ENCODE assay signal across 8 cellular contexts in the genomic region with DNA sequence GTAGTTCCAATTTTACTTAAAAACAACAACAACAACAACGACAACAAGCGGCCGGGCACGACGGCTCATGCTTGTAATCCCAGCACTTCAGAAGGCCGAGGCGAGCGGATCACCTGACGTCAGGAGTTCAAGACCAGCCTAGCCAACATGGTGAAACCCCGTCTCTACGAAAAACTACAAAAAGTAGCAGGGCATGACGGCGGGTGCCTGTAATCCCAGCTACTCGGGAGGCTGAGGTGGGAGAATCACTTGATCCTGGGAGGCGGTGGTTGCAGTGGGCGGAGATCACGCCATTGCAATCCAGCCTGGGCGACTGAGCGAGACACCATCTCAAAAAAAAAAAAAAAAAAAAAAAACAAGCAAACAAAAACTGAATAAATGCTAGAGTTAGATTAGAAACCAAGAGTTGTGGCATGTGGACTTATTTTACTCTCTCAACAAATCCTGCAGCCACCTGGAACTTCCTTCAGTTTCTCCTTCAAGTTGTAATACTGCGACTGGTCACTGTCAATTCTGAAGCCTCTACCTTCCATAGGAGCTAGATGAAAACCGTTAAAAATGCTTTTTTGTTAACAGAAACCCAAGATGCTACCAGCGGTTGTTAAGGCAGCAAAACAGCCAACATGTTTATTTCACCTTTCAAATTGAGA. TPM values are rescaled to one million over a fixed set of nuclear protein-coding genes. Genes with fewer than 3 reads are reported as not detected.
DNase-seq lines count a peak whose midpoint lies in the region; TF ChIP-seq lines count a peak whose summit lies in the region.

No MANE protein-coding gene starts in this region.

- H3K4me3 Mint-ChIP-seq in Caco-2 (ENCODE audit: unreplicated experiment) (peak overlapping the region; percentile 72), chondrocyte (ENCODE audit: unreplicated experiment) (peak overlapping the region; percentile 97)

- H3K9ac ChIP-seq in Karpas-422 (ENCODE audit: low read length), result peak overlapping the region; percentile 78

- H3K27me3 Mint-ChIP-seq in Caco-2 (ENCODE audit: insufficient read depth, unreplicated experiment), result no peaks in the 10 kb centered on the region
- no peaks in the 10 kb centered on the region for H3K27me3 Mint-ChIP-seq in chondrocyte (ENCODE audit: low read depth)

- H3K9me3 ChIP-seq in Caco-2, result no peaks in the 10 kb centered on the region
- H3K9me3 ChIP-seq in Karpas-422 (ENCODE audit: low read length), result no peaks in the 10 kb centered on the region
- no peaks in the 10 kb centered on the region for H3K9me3 ChIP-seq in mononuclear cell (ENCODE audit: low read depth, low read length)

- no peak for DNase-seq in Caco-2
- no peak for DNase-seq in Karpas-422
- no peak for DNase-seq in chondrocyte (ENCODE audit: low spot score)
- DNase-seq in HT-29 (ENCODE audit: low spot score), result no peak
- no peak for DNase-seq in stimulated activated CD4-positive, alpha-beta T cell treated with anti-CD3 and anti-CD28 coated beads, Interleukin-2, amount 100 ng/mL, for 24 hours
- no peak for DNase-seq in NCI-H2029 (lab: John Stamatoyannopoulos, UW)
- no peak for DNase-seq in mesenteric fat pad (ENCODE audit: low spot score)

- no peaks in the 10 kb centered on the region for H3K36me3 ChIP-seq in Caco-2 (ENCODE audit: control insufficient read depth, insufficient read depth, low read length)
- H3K36me3 ChIP-seq in Karpas-422 (ENCODE audit: insufficient read depth, low read length), result peaks cover 29% of the 10 kb centered on the region

- TF ChIP-seq CTCF in Caco-2 (IDR thresholded peaks at IDR 0.05; ENCODE audit: insufficient read depth in 1 of 2, low read depth in 1 of 2, low read length in 1 of 2, severe bottlenecking in 1 of 2, unreplicated experiment in 1 of 2), result no peak
- TF ChIP-seq CTCF in chondrocyte (IDR thresholded peaks at IDR 0.05), result no peak

- intact Hi-C loops in Caco-2 (cut with micrococcal nuclease; ENCODE audit: unreplicated experiment), result no loop called here

- H3K27ac Mint-ChIP-seq in Caco-2 (ENCODE audit: unreplicated experiment) (no peak overlapping the region), chondrocyte (ENCODE audit: unreplicated experiment) (peak overlapping the region; percentile 99)

- H3K27me3 ChIP-seq in Caco-2 (replicated peaks; ENCODE audit: control insufficient read depth, insufficient read depth, low read length), result no peaks in the 10 kb centered on the region
- H3K27me3 ChIP-seq in Karpas-422 (ENCODE audit: low read length), result no peaks in the 10 kb centered on the region
- no peaks in the 10 kb centered on the region for H3K27me3 ChIP-seq in mononuclear cell (ENCODE audit: insufficient read depth, low read length)

- POLR2A ChIA-PET in Caco-2 (lab: Charles Lee), result no interaction called here

- H3K4me3 ChIP-seq in Caco-2 (ENCODE audit: low read depth, low read length) (peak overlapping the region; percentile 58), Karpas-422 (ENCODE audit: low read length) (peak overlapping the region; percentile 85), mononuclear cell (ENCODE audit: low read length) (peak overlapping the region; percentile 91)

- TSS peak; percentile 58 for BruUV-seq in Caco-2 (replicated peaks; lab: Mats Ljungman, UMichigan)

- H3K9me3 Mint-ChIP-seq in Caco-2 (ENCODE audit: unreplicated experiment) (no peaks in the 10 kb centered on the region), chondrocyte (ENCODE audit: low read depth) (no peaks in the 10 kb centered on the region)

- H3K9me2 ChIP-seq in Karpas-422 (replicated peaks; ENCODE audit: insufficient read depth, low read length), result no peaks in the 10 kb centered on the region

- no peaks in the 10 kb centered on the region; the same call in 1 of the 2 replicates for H3K4me1 ChIP-seq in Caco-2
- peaks cover 22% of the 10 kb centered on the region for H3K4me1 ChIP-seq in Karpas-422 (ENCODE audit: low read length)
- H3K4me1 ChIP-seq in mononuclear cell (ENCODE audit: insufficient read depth, low read length), result peaks cover 38% of the 10 kb centered on the region

- peak overlapping the region; percentile 71 for H3K4me2 ChIP-seq in Karpas-422 (ENCODE audit: low read depth, low read length, poor library complexity, severe bottlenecking)

- H3K36me3 Mint-ChIP-seq in Caco-2 (ENCODE audit: insufficient read depth, unreplicated experiment), result peaks cover 25% of the 10 kb centered on the region
- peaks cover 2% of the 10 kb centered on the region for H3K36me3 Mint-ChIP-seq in chondrocyte (ENCODE audit: low read depth)

- no peak overlapping the region for H2AFZ ChIP-seq in Karpas-422 (ENCODE audit: low read length)

- H3K4me1 Mint-ChIP-seq in Caco-2 (ENCODE audit: low read depth, unreplicated experiment), result no peaks in the 10 kb centered on the region
- H3K4me1 Mint-ChIP-seq in chondrocyte (ENCODE audit: low read depth), result peaks cover 30% of the 10 kb centered on the region

- H4K20me1 ChIP-seq in Karpas-422 (ENCODE audit: insufficient read depth, low read depth, low read length), result peaks cover 8% of the 10 kb centered on the region; the same call in 1 of the 2 replicates

- peaks cover 67% of the 10 kb centered on the region for H3K79me2 ChIP-seq in Karpas-422 (ENCODE audit: low read length)

- CTCF ChIA-PET in Caco-2 (lab: Charles Lee), result no interaction called here

- peak overlapping the region; percentile 64; the same call in 1 of the 2 replicates for H3K27ac ChIP-seq in Karpas-422 (ENCODE audit: low read length)

RNA-seq across cellular contexts. Expression of gene ATP5F1A, which starts 1.3 kb away (rescaled TPM):
- total RNA-seq in Caco-2 (2022) (349 and 401 TPM in 2 replicates), chondrocyte (274 to 325 TPM (median 290 TPM) in 3 replicates), mononuclear cell (475 TPM), mesenteric fat pad (303 TPM)
- total RNA-seq in Karpas-422 (2014; rRNA removed; shearing (Covaris generic); ENCODE audit: low replicate concordance), result 417 and 563 TPM in 2 replicates
- 240 and 262 TPM in 2 replicates for total RNA-seq in HT-29 (2014; rRNA removed; shearing (Covaris generic))

RNA-seq across cellular contexts. Expression of gene HAUS1, which starts 7.4 kb away (rescaled TPM):
- total RNA-seq in Caco-2 (2022) (28.2 and 29.5 TPM in 2 replicates), chondrocyte (21.5 to 30.8 TPM (median 25.8 TPM) in 3 replicates), mononuclear cell (14.8 TPM), mesenteric fat pad (13.0 TPM)
- 30.9 and 46.3 TPM in 2 replicates for total RNA-seq in Karpas-422 (2014; rRNA removed; shearing (Covaris generic); ENCODE audit: low replicate concordance)
- total RNA-seq in HT-29 (2014; rRNA removed; shearing (Covaris generic)), result 21.3 and 25.4 TPM in 2 replicates

RNA-seq across cellular contexts. Expression of gene PSTPIP2, which starts 24.7 kb away (rescaled TPM):
- total RNA-seq in Caco-2 (2022) (13.3 and 13.7 TPM in 2 replicates), chondrocyte (4.5 to 5.4 TPM (median 5.0 TPM) in 3 replicates), mononuclear cell (27.9 TPM), mesenteric fat pad (8.8 TPM)
- total RNA-seq in Karpas-422 (2014; rRNA removed; shearing (Covaris generic); ENCODE audit: low replicate concordance), result not detected in 2 replicates
- total RNA-seq in HT-29 (2014; rRNA removed; shearing (Covaris generic)), result 0.13 TPM in 1 of 2 replicates, not detected in the other
